9 cellular contexts compared by ENCODE assay signal in the genomic region with DNA sequence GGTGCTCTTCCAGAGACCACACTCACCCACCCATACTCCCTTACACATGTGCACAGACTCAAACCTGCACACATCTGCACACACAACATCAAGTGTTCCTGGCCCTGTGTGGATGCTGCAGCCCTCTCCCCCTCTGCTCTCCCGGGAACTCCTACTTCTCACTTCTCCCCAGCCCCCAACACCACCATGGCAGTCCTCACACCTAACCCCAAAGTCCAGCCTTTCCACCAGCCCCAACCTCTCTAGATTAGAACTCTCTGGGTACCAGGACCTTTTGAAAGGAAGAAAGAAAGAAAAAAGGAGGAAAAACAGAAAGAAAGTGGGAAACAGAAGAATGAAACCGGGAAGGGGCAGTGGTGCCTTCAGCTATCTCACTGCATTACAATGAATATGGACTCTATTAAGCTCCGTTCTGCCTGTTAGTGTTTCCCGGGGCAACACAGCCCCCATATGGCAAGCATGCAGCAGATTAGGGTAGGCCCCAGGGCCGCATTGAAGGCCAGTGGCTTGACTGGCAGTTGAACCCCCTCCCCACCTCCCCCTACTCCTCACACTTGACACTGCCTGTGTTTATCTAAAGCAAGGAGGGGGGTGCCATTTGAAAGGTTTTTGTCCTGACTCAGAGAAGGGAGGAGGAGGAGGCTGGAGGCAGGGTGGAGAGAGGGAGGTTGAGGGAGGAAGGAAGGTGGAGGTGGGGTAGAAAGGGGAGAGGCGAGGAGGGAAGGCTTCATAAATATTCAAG. TPM values are rescaled to one million over a fixed set of nuclear protein-coding genes. Genes with fewer than 3 reads are reported as not detected.
DNase-seq lines count a peak whose midpoint lies in the region; ATAC-seq and TF ChIP-seq lines count a peak whose summit lies in the region.
"Had no signal": no experiment of that assay in that cellular context is flagged by ENCODE, and none has a peak within 500 bp of the region (broad histone marks: within the 10 kb centered on the region; RNA-seq: fewer than 3 reads in every experiment).

No MANE protein-coding gene starts in this region.

- DNase-seq in DMS 273 (lab: John Stamatoyannopoulos, UW; ENCODE audit: unreplicated experiment) (peak; percentile 86), NCI-H1092 (lab: John Stamatoyannopoulos, UW) (peak; percentile 37), osteocyte (ENCODE audit: extremely low spot score, unreplicated experiment) (no peak), GM13977 (ENCODE audit: low spot score) (no peak), CD1c-positive myeloid dendritic cell (ENCODE audit: extremely low spot score) (no peak)
- DNase-seq: anterior cingulate cortex had no signal

- H3K27me3 ChIP-seq in esophagus (ENCODE audit: control insufficient read depth in 1 of 2, insufficient read depth in 2 of 2, low read length in 2 of 2) = no peaks in the 10 kb centered on the region

- WGBS in esophagus, 2 donors = 44 to 51% methylated on average over 6 of the region's 6 CpGs

- peaks cover 46% of the 10 kb centered on the region for H3K4me1 Mint-ChIP-seq in osteocyte (ENCODE audit: unreplicated experiment)

- peak overlapping the region; percentile 22 to 82 for H3K27ac ChIP-seq in esophagus (ENCODE audit: low read depth in 2 of 2, low read length in 1 of 2)

- peaks cover 2% of the 10 kb centered on the region for H3K36me3 Mint-ChIP-seq in osteocyte (ENCODE audit: unreplicated experiment)

- no peaks in the 10 kb centered on the region for H3K9me3 ChIP-seq in esophagus (ENCODE audit: control insufficient read depth in 2 of 2, insufficient read depth in 1 of 2, low read depth in 1 of 2, low read length in 1 of 2)

- H3K4me3 ChIP-seq in esophagus (ENCODE audit: low read depth in 1 of 2, low read length in 2 of 2) = no peak overlapping the region

- no peaks in the 10 kb centered on the region for H3K9me3 Mint-ChIP-seq in osteocyte (ENCODE audit: unreplicated experiment)

- in situ Hi-C loops in GM13977 (cut with MboI; ENCODE audit: low pct_unique_long_range_greater_than_20kb, low sequenced_read_pairs, unreplicated experiment) = no loop called here

- H3K27ac Mint-ChIP-seq in osteocyte (ENCODE audit: unreplicated experiment) = peak overlapping the region; percentile 95

- ATAC-seq in HG03439 (IDR thresholded peaks at IDR 0.05; ENCODE audit: unreplicated experiment) (no peak), HG03469 (IDR thresholded peaks at IDR 0.05; ENCODE audit: unreplicated experiment) (no peak)

- peaks cover 5 to 9% of the 10 kb centered on the region in 2 donors for H3K4me1 ChIP-seq in esophagus (ENCODE audit: control insufficient read depth in 2 of 2, insufficient read depth in 2 of 2, low read length in 1 of 2)

- H3K4me3 Mint-ChIP-seq in osteocyte (ENCODE audit: unreplicated experiment) = peak overlapping the region; percentile 65

- no peak for TF ChIP-seq CTCF in osteocyte (IDR thresholded peaks at IDR 0.05)
- no peak for TF ChIP-seq CTCF in GM13977 (IDR thresholded peaks at IDR 0.05; ENCODE audit: extremely low read depth, insufficient read depth, missing control alignments)

- no peaks in the 10 kb centered on the region for H3K27me3 Mint-ChIP-seq in osteocyte (ENCODE audit: unreplicated experiment)

- H3K36me3 ChIP-seq in esophagus (ENCODE audit: control insufficient read depth in 2 of 2, insufficient read depth in 2 of 2, low read length in 1 of 2) = no peaks in the 10 kb centered on the region

RNA-seq across cellular contexts. Expression of gene BOC, which starts 30.1 kb away (rescaled TPM):
- polyA plus RNA-seq in esophagus = 10 to 100 TPM; 26.6 to 29.6 TPM
- total RNA-seq in osteocyte = 17.9 and 22.4 TPM in 2 replicates

Comparison
In these comparisons a context has a peak if more than half of its experiments do, and no peak if none do; other contexts are left out.
1. DNase-seq: peak in DMS 273 (single experiment) and NCI-H1092 (single experiment); none in osteocyte (single experiment), GM13977 (single experiment) and CD1c-positive myeloid dendritic cell (single experiment).